Comparison of ENCODE assay signal across 15 cellular contexts in the genomic region with DNA sequence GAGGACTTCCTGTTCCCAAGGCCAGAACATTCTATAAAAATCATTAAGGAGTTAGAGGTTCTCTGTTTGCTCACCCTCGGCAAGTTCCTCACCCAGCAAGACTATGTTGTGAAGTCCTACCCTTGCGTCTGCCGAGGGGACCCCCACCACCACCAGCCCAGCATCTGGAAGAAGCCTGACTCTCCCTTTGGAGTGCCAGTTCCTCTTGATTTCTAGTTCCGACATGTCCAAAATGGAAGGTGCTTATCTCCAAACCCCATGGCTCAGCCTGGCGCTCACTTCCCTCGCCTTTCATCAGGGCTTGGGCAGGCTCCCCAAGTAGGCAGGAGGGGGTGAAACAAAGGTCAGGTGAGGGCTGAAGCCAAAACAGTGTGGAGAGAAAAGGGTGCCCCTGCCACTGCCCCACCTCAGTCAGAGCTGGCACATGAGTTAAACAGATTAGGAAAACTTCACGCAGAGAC. TPM values are rescaled to one million over a fixed set of nuclear protein-coding genes. Genes with fewer than 3 reads are reported as not detected.
A peak's percentile ranks its signal among the peaks of the same experiment; 100 is the strongest.
DNase-seq lines count a peak whose midpoint lies in the region; ATAC-seq, FAIRE-seq and TF ChIP-seq lines count a peak whose summit lies in the region.
"Had no signal": no experiment of that assay in that cellular context is flagged by ENCODE, and none has a peak within 500 bp of the region (broad histone marks: within the 10 kb centered on the region; RNA-seq: fewer than 3 reads in every experiment).

No MANE protein-coding gene starts in this region.

- POLR2A ChIA-PET in CD8-positive, alpha-beta memory T cell (lab: Charles Lee) = interaction anchor here (1.1 to 1.3 kb wide), 2 partner anchors 39 to 41 kb away, joined by 4 to 5 read pairs; partner anchors contain the start of gene BHLHE40
- POLR2A ChIA-PET in PC-3 (lab: Charles Lee; ENCODE audit: unreplicated experiment) = no interaction called here

- DNase-seq in CD8-positive, alpha-beta memory T cell = no peak
- DNase-seq in PC-3 (no peak), bronchial epithelial cell (ENCODE audit: low read depth) (peak; percentile 68), EL (no peak), AG20443 (ENCODE audit: low spot score) (no peak), caudate nucleus (lab: John Stamatoyannopoulos, UW) (no peak)
- DNase-seq: activated CD4-positive, alpha-beta T cell treated with anti-CD3 and anti-CD28 coated beads, Interleukin-2, amount 50 U/mL, for 4 hours; activated naive CD4-positive, alpha-beta T cell treated with Interleukin-2 at 50 U/mL for 16 hours; head of caudate nucleus; islet precursor cell; midbrain; NCI-H1105 treated with DMSO at 0.1 percent for 48 hours; NCI-H2171 had no signal

- H4K20me1 ChIP-seq in PC-3 (ENCODE audit: low read length) = no peaks in the 10 kb centered on the region

- TF ChIP-seq CTCF in PC-3 (conservative IDR thresholded peaks at IDR 0.05; ENCODE audit: low read depth, low read length) (no peak), bronchial epithelial cell (IDR thresholded peaks at IDR 0.05; ENCODE audit: insufficient read depth, low read length, severe bottlenecking) (no peak), neutrophil (IDR thresholded peaks at IDR 0.05) (no peak)

- peaks cover 21% of the 10 kb centered on the region for H3F3A ChIP-seq in PC-3 (ENCODE audit: low read length, unreplicated experiment)

- H3K9me2 ChIP-seq in PC-3 (replicated peaks; ENCODE audit: low read length) = no peaks in the 10 kb centered on the region

- H3K9me3 Mint-ChIP-seq in CD8-positive, alpha-beta memory T cell = no peaks in the 10 kb centered on the region

- H3K4me3 Mint-ChIP-seq in CD8-positive, alpha-beta memory T cell = no peak overlapping the region

- no peak overlapping the region for H2AFZ ChIP-seq in PC-3 (ENCODE audit: low read length)

- 0 out of 2 replicates have a peak, but pooled peaks cover 4% of the 10 kb centered on the region for H3K79me2 ChIP-seq in PC-3 (ENCODE audit: low read length)

- no TSS peak for BruUV-seq in PC-3 (replicated peaks; lab: Mats Ljungman, UMichigan)

- no peak overlapping the region for H3K4me2 ChIP-seq in PC-3 (ENCODE audit: low read length)

- H3K9me3 ChIP-seq in CD8-positive, alpha-beta memory T cell (ENCODE audit: low read length) = no peaks in the 10 kb centered on the region
- H3K9me3 ChIP-seq in PC-3 (ENCODE audit: low read length) (no peaks in the 10 kb centered on the region), neutrophil (no peaks in the 10 kb centered on the region)

- H3K36me3 Mint-ChIP-seq in CD8-positive, alpha-beta memory T cell = no peaks in the 10 kb centered on the region

- H3K4me1 Mint-ChIP-seq in CD8-positive, alpha-beta memory T cell = peaks cover 41 to 67% (median 53%) of the 10 kb centered on the region in 3 donors

- FAIRE-seq in bronchial epithelial cell (lab: Jason Lieb, UNC) = no peak

- intact Hi-C loops in PC-3 (cut with micrococcal nuclease) = loop anchor here (10.0 kb wide), 2 partner anchors 365 to 605 kb away; no protein-coding TSS in a partner anchor

- ATAC-seq in PC-3 = no peak

- no peaks in the 10 kb centered on the region for H3K27me3 ChIP-seq in CD8-positive, alpha-beta memory T cell (ENCODE audit: insufficient read depth, low read length, poor library complexity, severe bottlenecking)
- H3K27me3 ChIP-seq in PC-3 (ENCODE audit: low read length) (no peaks in the 10 kb centered on the region), bronchial epithelial cell (ENCODE audit: control insufficient read depth, insufficient read depth, low read length) (no peaks in the 10 kb centered on the region), neutrophil (no peaks in the 10 kb centered on the region)

- CTCF ChIA-PET in CD8-positive, alpha-beta memory T cell (lab: Charles Lee) = interaction anchor here (1.7 kb wide), 1 partner anchor 308 kb away, joined by 3 read pairs; no protein-coding TSS in a partner anchor
- CTCF ChIA-PET in PC-3 (lab: Charles Lee) = interaction anchor here (1.7 kb wide), 1 partner anchor 33 kb away, joined by 7 read pairs; no protein-coding TSS in a partner anchor

- H3K4me3 ChIP-seq in CD8-positive, alpha-beta memory T cell (ENCODE audit: low read length) = no peak overlapping the region
- H3K4me3 ChIP-seq in PC-3 (ENCODE audit: low read length) (no peak overlapping the region), bronchial epithelial cell (ENCODE audit: low read depth, low read length) (no peak overlapping the region), neutrophil (ENCODE audit: low read depth in 1 of 2, low read length in 1 of 2) (no peak overlapping the region)

- peak overlapping the region; percentile 83; the same call in 1 of the 2 replicates for H3K9ac ChIP-seq in PC-3 (ENCODE audit: low read length)

- H3K27ac Mint-ChIP-seq in CD8-positive, alpha-beta memory T cell = peak overlapping the region in 4 of 8 donors; percentile 42 to 90 (median 70)

- no peaks in the 10 kb centered on the region for H3K36me3 ChIP-seq in CD8-positive, alpha-beta memory T cell (ENCODE audit: insufficient read depth, low read length)
- H3K36me3 ChIP-seq in PC-3 (ENCODE audit: low read depth, low read length) = no peaks in the 10 kb centered on the region
- no peaks in the 10 kb centered on the region for H3K36me3 ChIP-seq in bronchial epithelial cell (ENCODE audit: control insufficient read depth, insufficient read depth, low read length)
- no peaks in the 10 kb centered on the region for H3K36me3 ChIP-seq in neutrophil

- H3K4me1 ChIP-seq in CD8-positive, alpha-beta memory T cell (ENCODE audit: insufficient read depth, low read length) = peaks cover 49% of the 10 kb centered on the region
- H3K4me1 ChIP-seq in PC-3 (ENCODE audit: insufficient read depth, low read length) (peaks cover 73% of the 10 kb centered on the region), neutrophil (ENCODE audit: control insufficient read depth in 1 of 2, insufficient read depth in 1 of 2, low read depth in 1 of 2, low read length in 1 of 2) (peaks cover 50 to 53% of the 10 kb centered on the region in 2 experiments)

- H3K27me3 Mint-ChIP-seq in CD8-positive, alpha-beta memory T cell = no peaks in the 10 kb centered on the region

- H3K27ac ChIP-seq in CD8-positive, alpha-beta memory T cell (ENCODE audit: low read depth, low read length) = peak overlapping the region; percentile 2
- peak overlapping the region; percentile 96 for H3K27ac ChIP-seq in PC-3 (ENCODE audit: low read length)
- H3K27ac ChIP-seq in neutrophil = peak overlapping the region; percentile 37
- H3K27ac ChIP-seq in caudate nucleus (ENCODE audit: low read depth, low read length) = no peak overlapping the region
- H3K27ac ChIP-seq: C4-2B had no signal

RNA-seq across cellular contexts. Expression of gene BHLHE40, which starts 41.1 kb away (rescaled TPM):
- total RNA-seq in CD8-positive, alpha-beta memory T cell = 100 to 1,000 TPM; 174 to 180 TPM
- 24.8 TPM for polyA plus RNA-seq in CD8-positive, alpha-beta memory T cell
- total RNA-seq in PC-3 (2014; rRNA removed) (255 and 256 TPM in 2 replicates), bronchial epithelial cell (38.5 and 42.9 TPM in 2 replicates)
